In genomic region chr2:161239416-161240109, GRCh38 we compare ENCODE assay signal across 11 cellular contexts.
DNase-seq lines count a peak whose midpoint lies in the region; ATAC-seq, FAIRE-seq and TF ChIP-seq lines count a peak whose summit lies in the region.
"Had no signal": no experiment of that assay in that cellular context is flagged by ENCODE, and none has a peak within 500 bp of the region (broad histone marks: within the 10 kb centered on the region; RNA-seq: fewer than 3 reads in every experiment).

No MANE protein-coding gene starts in this region.

- H3K27me3 Mint-ChIP-seq in activated CD4-positive, alpha-beta T cell treated with anti-CD3 and anti-CD28 coated beads for 36 hours, result no peaks in the 10 kb centered on the region
- H3K27me3 Mint-ChIP-seq in activated naive CD8-positive, alpha-beta T cell treated with anti-CD3 and anti-CD28 coated beads, Interleukin-2, amount 50 U/mL, for 24 hours, result peaks cover 6% of the 10 kb centered on the region

- TF ChIP-seq CTCF in kidney (IDR thresholded peaks at IDR 0.05; ENCODE audit: borderline replicate concordance, extremely low read depth, insufficient read depth), result no peak

- CTCF ChIA-PET in activated CD4-positive, alpha-beta T cell treated with anti-CD3 and anti-CD28 coated beads for 36 hours (lab: Charles Lee), result interaction anchor here (0.7 to 3.3 kb wide), 9 partner anchors 8 to 1338 kb away, joined by 3 to 16 read pairs (median 4); partner anchors contain the start of gene PSMD14

- no peaks in the 10 kb centered on the region for H3K9me3 ChIP-seq in kidney (ENCODE audit: control insufficient read depth in 1 of 2, low read length in 2 of 2)

- H3K27ac ChIP-seq in kidney (ENCODE audit: low read depth in 2 of 2, low read length in 2 of 2) (no peak overlapping the region), substantia nigra (ENCODE audit: low read depth, low read length, poor library complexity, severe bottlenecking) (peak overlapping the region; percentile 87)
- H3K27ac ChIP-seq: SK-N-MC had no signal

- no peak for FAIRE-seq in kidney (lab: Jason Lieb, UNC)
- FAIRE-seq: A204.1 had no signal

- H3K36me3 Mint-ChIP-seq in activated CD4-positive, alpha-beta T cell treated with anti-CD3 and anti-CD28 coated beads for 36 hours (ENCODE audit: low read depth), result peaks cover 11% of the 10 kb centered on the region
- peaks cover 10% of the 10 kb centered on the region for H3K36me3 Mint-ChIP-seq in activated naive CD8-positive, alpha-beta T cell treated with anti-CD3 and anti-CD28 coated beads, Interleukin-2, amount 50 U/mL, for 24 hours (ENCODE audit: low read depth)

- H3K36me3 ChIP-seq in kidney (ENCODE audit: control insufficient read depth in 1 of 2, insufficient read depth in 2 of 2, low read length in 2 of 2), result no peaks in the 10 kb centered on the region

- no peak for DNase-seq in activated CD4-positive, alpha-beta T cell treated with anti-CD3 and anti-CD28 coated beads for 36 hours
- no peak for DNase-seq in activated CD4-positive, alpha-beta T cell treated with anti-CD3 and anti-CD28 coated beads, Interleukin-2, amount 50 U/mL, for 48 hours
- no peak for DNase-seq in activated naive CD8-positive, alpha-beta T cell treated with anti-CD3 and anti-CD28 coated beads, Interleukin-2, amount 50 U/mL, for 24 hours
- DNase-seq in kidney (peak; percentile 72), substantia nigra (lab: John Stamatoyannopoulos, UW) (peak in 5 of 49 donors; percentile 1 to 24 (median 20)), T1000 (lab: John Stamatoyannopoulos, UW) (no peak), NCI-H2196 treated with DMSO at 0.1 percent for 48 hours (lab: John Stamatoyannopoulos, UW; ENCODE audit: unreplicated experiment) (no peak)

- peaks cover 56% of the 10 kb centered on the region for H3K4me1 Mint-ChIP-seq in activated CD4-positive, alpha-beta T cell treated with anti-CD3 and anti-CD28 coated beads for 36 hours
- H3K4me1 Mint-ChIP-seq in activated naive CD8-positive, alpha-beta T cell treated with anti-CD3 and anti-CD28 coated beads, Interleukin-2, amount 50 U/mL, for 24 hours, result peaks cover 53% of the 10 kb centered on the region

- H3K9me3 Mint-ChIP-seq in activated CD4-positive, alpha-beta T cell treated with anti-CD3 and anti-CD28 coated beads for 36 hours (ENCODE audit: low read depth), result no peaks in the 10 kb centered on the region
- H3K9me3 Mint-ChIP-seq in activated naive CD8-positive, alpha-beta T cell treated with anti-CD3 and anti-CD28 coated beads, Interleukin-2, amount 50 U/mL, for 24 hours, result no peaks in the 10 kb centered on the region
- H3K9me3 Mint-ChIP-seq: activated naive CD8-positive, alpha-beta T cell treated with anti-CD3 and anti-CD28 coated beads, Interleukin-2, amount 10 ng/mL, durations not matched to agents 7 days and 5 days had no signal

- intact Hi-C loops in activated CD4-positive, alpha-beta T cell treated with anti-CD3 and anti-CD28 coated beads for 36 hours (cut with DNase I, micrococcal nuclease), result loop anchor here (2.0 to 5.0 kb wide), 5 partner anchors 73 to 1078 kb away; partner anchors contain the start of gene IFIH1 (in 1 of the 2)
- intact Hi-C loops in kidney (cut with DNase I), result no loop called here

- H3K4me3 Mint-ChIP-seq in activated CD4-positive, alpha-beta T cell treated with anti-CD3 and anti-CD28 coated beads for 36 hours, result no peak overlapping the region
- H3K4me3 Mint-ChIP-seq in activated naive CD8-positive, alpha-beta T cell treated with anti-CD3 and anti-CD28 coated beads, Interleukin-2, amount 50 U/mL, for 24 hours, result peak overlapping the region; percentile 8

- H3K4me1 ChIP-seq in kidney (ENCODE audit: control insufficient read depth in 1 of 2, insufficient read depth in 1 of 2, low read depth in 1 of 2, low read length in 2 of 2), result no peaks in the 10 kb centered on the region

- H3K9ac ChIP-seq in kidney (ENCODE audit: low read length in 2 of 2), result no peak overlapping the region

- H3K27ac Mint-ChIP-seq in activated CD4-positive, alpha-beta T cell treated with anti-CD3 and anti-CD28 coated beads for 36 hours, result peak overlapping the region; percentile 1
- H3K27ac Mint-ChIP-seq in activated naive CD8-positive, alpha-beta T cell treated with anti-CD3 and anti-CD28 coated beads, Interleukin-2, amount 50 U/mL, for 24 hours, result no peak overlapping the region

- H3K4me3 ChIP-seq in kidney (ENCODE audit: low read length in 2 of 2), result no peak overlapping the region
- H3K4me3 ChIP-seq: SK-N-MC had no signal

- no peak for ATAC-seq in activated CD4-positive, alpha-beta T cell treated with anti-CD3 and anti-CD28 coated beads for 36 hours
- ATAC-seq in activated naive CD8-positive, alpha-beta T cell treated with anti-CD3 and anti-CD28 coated beads, Interleukin-2, amount 50 U/mL, for 24 hours, result no peak
- no peak for ATAC-seq in HG03520 (IDR thresholded peaks at IDR 0.05; ENCODE audit: unreplicated experiment)

- POLR2A ChIA-PET in activated CD4-positive, alpha-beta T cell treated with anti-CD3 and anti-CD28 coated beads for 36 hours (lab: Charles Lee), result no interaction called here
